ENCODE assay signal across 1 cellular context in genomic region chr1:210196266-210196665, GRCh38. TPM values are rescaled to one million over a fixed set of nuclear protein-coding genes. Genes with fewer than 3 reads are reported as not detected.
"Had no signal": no experiment of that assay in that cellular context is flagged by ENCODE, and none has a peak within 500 bp of the region (broad histone marks: within the 10 kb centered on the region; RNA-seq: fewer than 3 reads in every experiment).

No MANE protein-coding gene starts in this region.

RNA-seq across cellular contexts. Expression of gene SERTAD4, which starts 36.3 kb away (rescaled TPM):
- total RNA-seq: OCI-LY7 had no signal
